In the genomic region with DNA sequence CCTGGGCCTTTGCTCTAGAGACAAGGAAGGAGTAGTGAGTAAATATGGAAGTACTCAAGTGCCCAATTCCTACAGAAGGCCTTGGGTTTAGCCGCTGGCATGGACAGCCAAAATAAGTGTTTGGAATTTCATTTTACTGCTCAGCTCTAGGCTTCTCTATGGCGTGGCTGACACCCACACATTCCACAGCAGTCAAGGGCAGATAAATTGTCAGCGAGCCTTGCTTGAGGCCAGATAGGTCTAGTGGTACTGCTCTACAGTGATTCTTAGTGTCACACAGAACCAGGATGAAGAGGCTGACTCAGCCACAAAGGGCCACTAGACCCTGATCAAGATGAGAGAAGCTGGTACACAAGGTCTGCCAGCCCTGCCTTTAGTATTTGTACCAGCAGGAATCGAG, we compare ENCODE assay signal across 1 cellular context.
A peak's percentile ranks its signal among the peaks of the same experiment; 100 is the strongest.
TF ChIP-seq lines count a peak whose summit lies in the region.

No MANE protein-coding gene starts in this region.

TF ChIP-seq in K562, 482 proteins besides CTCF, POLR2A, EP300 and RAD21:
- peak; percentile 32; the same call in 1 of the 2 replicates for TF ChIP-seq CBFA2T3 (IDR thresholded peaks at IDR 0.05)
- TF ChIP-seq EGR1 (conservative IDR thresholded peaks at IDR 0.05): peak; percentile 49; the same call in 1 of the 2 replicates
- TF ChIP-seq CBFA2T2 (conservative IDR thresholded peaks at IDR 0.05): 0 out of 2 replicates have a peak, but pooled peaks have one; percentile 10
- TF ChIP-seq SLC30A9 (CRISPR knock-in tag; IDR thresholded peaks at IDR 0.05): no peak
TF ChIP-seq in K562: peak in this region for 3.
